ENCODE assay signal across 8 cellular contexts in the genomic region with DNA sequence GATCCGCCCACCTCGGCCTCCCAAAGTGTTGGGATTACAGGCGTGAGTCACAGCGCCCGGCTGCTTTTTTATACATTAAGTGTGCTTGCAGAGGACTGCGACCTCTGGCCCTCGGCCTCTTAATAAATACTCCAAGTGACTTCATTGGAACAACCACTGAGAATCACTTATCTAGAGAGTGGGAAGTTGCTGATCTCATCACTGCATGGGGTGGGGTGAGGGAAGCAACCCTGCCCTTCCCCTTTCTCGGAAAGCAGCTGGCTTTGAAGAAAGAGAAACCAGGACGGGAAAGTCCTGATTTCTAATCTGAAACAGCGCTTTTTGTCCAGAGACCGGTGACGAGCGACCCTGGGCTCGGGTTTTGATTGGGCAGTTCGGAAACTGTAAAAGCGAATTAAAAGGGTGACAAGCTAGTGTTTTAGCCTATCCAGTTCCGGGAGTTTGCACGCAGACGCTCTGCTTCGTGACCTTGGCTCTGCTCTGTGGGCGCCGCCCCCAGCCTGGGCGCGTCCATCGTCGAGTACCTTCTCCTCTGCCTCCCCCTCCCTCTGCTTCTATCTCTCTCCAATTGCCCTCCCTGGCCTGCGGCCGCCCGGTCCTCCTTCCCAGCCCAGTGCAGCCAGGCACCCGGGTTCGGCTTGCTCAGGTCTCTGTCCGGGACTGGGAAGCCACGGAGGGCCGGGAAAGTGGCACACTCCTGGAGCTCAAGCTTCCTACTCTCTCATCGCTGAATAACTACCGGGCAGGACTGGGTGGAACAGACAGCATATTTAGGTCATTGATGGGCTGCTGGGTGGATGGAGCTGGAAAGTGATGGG.
DNase-seq lines count a peak whose midpoint lies in the region; ATAC-seq and TF ChIP-seq lines count a peak whose summit lies in the region.

No MANE protein-coding gene starts in this region.

- DNase-seq in NCI-H748 (lab: John Stamatoyannopoulos, UW; ENCODE audit: unreplicated experiment) (peak; percentile 96), dedifferentiated amniotic fluid mesenchymal stem cell (ENCODE audit: extremely low spot score) (peak; percentile 98), left kidney (ENCODE audit: low read depth, low spot score) (peak; percentile 98)
- DNase-seq in activated CD4-positive, alpha-beta T cell treated with anti-CD3 and anti-CD28 coated beads, Interleukin-2, amount 50 U/mL, for 24 hours (ENCODE audit: low read depth in 1 of 2, low spot score in 1 of 2) = peak; percentile 92 to 97
- peak; percentile 97 for DNase-seq in stimulated activated CD4-positive, alpha-beta T cell treated with anti-CD3 and anti-CD28 coated beads, Interleukin-1b, Interleukin-23, amount 100 ng/mL, for 48 hours

- H3K27ac ChIP-seq in C4-2B = peak overlapping the region; percentile 77

- TF ChIP-seq CTCF in C4-2B (conservative IDR thresholded peaks at IDR 0.05) = no peak

- ATAC-seq in GM19395 (IDR thresholded peaks at IDR 0.05; ENCODE audit: unreplicated experiment) = peak; percentile 69
- ATAC-seq in HG03558 (IDR thresholded peaks at IDR 0.05; ENCODE audit: extremely low read depth, unreplicated experiment) = peak; percentile 57

Comparison
In these comparisons a context has a peak if more than half of its experiments do, and no peak if none do; other contexts are left out.
1. Peak in every context shown above with its lines: DNase-seq, ATAC-seq and H3K27ac ChIP-seq.